In the genomic region with DNA sequence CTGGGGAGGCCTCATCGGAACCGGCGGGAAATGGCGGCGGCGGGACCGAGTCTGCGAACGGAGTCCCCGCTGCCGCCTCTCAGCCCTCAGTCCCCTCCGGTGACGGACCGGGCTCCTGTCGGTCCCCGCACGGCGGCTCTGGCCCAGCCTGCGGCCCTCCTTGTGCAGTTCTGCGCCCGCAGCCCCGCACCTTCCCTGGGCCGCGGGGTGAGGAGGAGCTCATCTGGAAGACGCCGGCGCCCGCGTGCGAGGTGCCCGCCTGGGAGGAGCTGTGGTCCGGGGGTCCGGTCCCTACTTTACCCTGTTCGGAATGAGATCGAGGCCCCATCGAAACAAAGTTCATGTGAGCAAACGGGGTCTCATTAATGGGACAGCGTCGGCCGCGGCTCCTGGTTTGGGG, we compare ENCODE assay signal across 8 cellular contexts. TPM values are rescaled to one million over a fixed set of nuclear protein-coding genes. Genes with fewer than 3 reads are reported as not detected.
A peak's percentile ranks its signal among the peaks of the same experiment; 100 is the strongest.
DNase-seq lines count a peak whose midpoint lies in the region; ATAC-seq and TF ChIP-seq lines count a peak whose summit lies in the region.
"Not testable (repeated sequence)": the region's sequence is repeated elsewhere in the genome, so short reads cannot be mapped to it uniquely, and the experiment has no call there.

No MANE protein-coding gene starts in this region.

- not testable (repeated sequence) for H3K4me2 ChIP-seq in Karpas-422 (ENCODE audit: low read depth, low read length, poor library complexity, severe bottlenecking)

- H3K4me3 Mint-ChIP-seq in activated naive CD8-positive, alpha-beta T cell treated with anti-CD3 and anti-CD28 coated beads, Interleukin-2, amount 10 ng/mL, durations not matched to agents 7 days and 5 days = not testable (repeated sequence)

- not testable (repeated sequence) for H3K27ac ChIP-seq in Karpas-422 (ENCODE audit: low read length); ectodermal cell (ENCODE audit: insufficient read depth, low read depth, low read length, poor library complexity, severe bottlenecking); skeletal muscle tissue (ENCODE audit: low read depth, low read length)
- H3K27ac ChIP-seq in heart right ventricle = peak overlapping the region in 5 of 10 donors; percentile 38 to 64 (median 62)
- H3K27ac ChIP-seq in aorta (ENCODE audit: low read depth in 1 of 2, low read length in 2 of 2) = peak overlapping the region in 1 of 2 donors; percentile 34

- ATAC-seq in activated naive CD8-positive, alpha-beta T cell treated with anti-CD3 and anti-CD28 coated beads, Interleukin-2, amount 10 ng/mL, durations not matched to agents 7 days and 5 days (ENCODE audit: low read depth) = peak; percentile 10
- peak in 5 of 8 donors; percentile 4 to 53 (median 31) for ATAC-seq in heart right ventricle
- ATAC-seq in mucosa of descending colon = peak; percentile 5
- ATAC-seq in aorta (ENCODE audit: low FRiP score) = peak; percentile 0

- not testable (repeated sequence) for H4K20me1 ChIP-seq in Karpas-422 (ENCODE audit: insufficient read depth, low read depth, low read length)

- H3K9me2 ChIP-seq in Karpas-422 (replicated peaks; ENCODE audit: insufficient read depth, low read length) = not testable (repeated sequence)

- not testable (repeated sequence) for H3K9me3 Mint-ChIP-seq in activated naive CD8-positive, alpha-beta T cell treated with anti-CD3 and anti-CD28 coated beads, Interleukin-2, amount 10 ng/mL, durations not matched to agents 7 days and 5 days

- H3K27me3 Mint-ChIP-seq in activated naive CD8-positive, alpha-beta T cell treated with anti-CD3 and anti-CD28 coated beads, Interleukin-2, amount 10 ng/mL, durations not matched to agents 7 days and 5 days = not testable (repeated sequence)

- H3K36me3 Mint-ChIP-seq in activated naive CD8-positive, alpha-beta T cell treated with anti-CD3 and anti-CD28 coated beads, Interleukin-2, amount 10 ng/mL, durations not matched to agents 7 days and 5 days = not testable (repeated sequence)

- not testable (repeated sequence) for H3K9me3 ChIP-seq in Karpas-422 (ENCODE audit: low read length); ectodermal cell (ENCODE audit: control insufficient read depth, low read length); heart right ventricle; mucosa of descending colon; skeletal muscle tissue (ENCODE audit: control insufficient read depth in 3 of 3, low read length in 3 of 3); aorta (ENCODE audit: control insufficient read depth, low read length)

- H3K4me1 ChIP-seq in Karpas-422 (ENCODE audit: low read length) = peaks cover 13% of the 10 kb centered on the region
- not testable (repeated sequence) for H3K4me1 ChIP-seq in ectodermal cell (ENCODE audit: control insufficient read depth, insufficient read depth, low read length); heart right ventricle; mucosa of descending colon (ENCODE audit: low read depth); skeletal muscle tissue (ENCODE audit: control insufficient read depth in 3 of 3, insufficient read depth in 3 of 3, low read length in 3 of 3); aorta (ENCODE audit: control insufficient read depth in 1 of 2, insufficient read depth in 2 of 2, low read length in 2 of 2)

- intact Hi-C loops in heart right ventricle (cut with DNase I); mucosa of descending colon (cut with DNase I, micrococcal nuclease); aorta (cut with DNase I): not testable (repeated sequence)

- H3K4me3 ChIP-seq in BJ (ENCODE audit: low read depth, low read length) = peak overlapping the region; percentile 33
- H3K4me3 ChIP-seq in Karpas-422 (ENCODE audit: low read length); mucosa of descending colon; skeletal muscle tissue (ENCODE audit: low read length in 3 of 3); aorta (ENCODE audit: low read length in 2 of 2): not testable (repeated sequence)
- H3K4me3 ChIP-seq in ectodermal cell (ENCODE audit: insufficient read depth, low read depth, low read length) = peak overlapping the region; percentile 29
- H3K4me3 ChIP-seq in heart right ventricle = peak overlapping the region in 8 of 10 donors; percentile 28 to 52 (median 42)

- not testable (repeated sequence) for H3K27ac Mint-ChIP-seq in activated naive CD8-positive, alpha-beta T cell treated with anti-CD3 and anti-CD28 coated beads, Interleukin-2, amount 10 ng/mL, durations not matched to agents 7 days and 5 days

- CTCF ChIA-PET in BJ (lab: Yijun Ruan, JAX) = not testable (repeated sequence)

- H3K27me3 ChIP-seq in BJ (ENCODE audit: control insufficient read depth, insufficient read depth, low read length); Karpas-422 (ENCODE audit: low read length); ectodermal cell (ENCODE audit: control insufficient read depth, insufficient read depth, low read length, poor library complexity, severe bottlenecking); heart right ventricle; skeletal muscle tissue (ENCODE audit: control insufficient read depth in 3 of 3, insufficient read depth in 3 of 3, low read length in 3 of 3); aorta (ENCODE audit: control insufficient read depth in 1 of 2, insufficient read depth in 2 of 2, low read length in 1 of 2): not testable (repeated sequence)

- not testable (repeated sequence) for DNase-seq in BJ (ENCODE audit: low read depth); Karpas-422; activated naive CD8-positive, alpha-beta T cell treated with anti-CD3 and anti-CD28 coated beads, Interleukin-2, amount 10 ng/mL, durations not matched to agents 7 days and 5 days; heart right ventricle; mucosa of descending colon; aorta

- no CpG with 5 or more reads among the region's 41 CpGs for WGBS in ectodermal cell, 2 experiments
- WGBS in heart right ventricle, 2 donors = 0% methylated on average over 3 of the region's 41 CpGs; no CpG with 5 or more reads in 1 of the 2 donors
- 2% methylated on average over 11 of the region's 41 CpGs; no CpG with 5 or more reads in 1 of the 2 donors for WGBS in aorta, 2 donors

- H2AFZ ChIP-seq in Karpas-422 (ENCODE audit: low read length) = not testable (repeated sequence)

- H3K36me3 ChIP-seq in BJ (ENCODE audit: control insufficient read depth, insufficient read depth, low read length); Karpas-422 (ENCODE audit: insufficient read depth, low read length); ectodermal cell (ENCODE audit: control insufficient read depth, insufficient read depth, low read length); heart right ventricle; mucosa of descending colon (ENCODE audit: low read depth); skeletal muscle tissue (ENCODE audit: control insufficient read depth in 3 of 3, insufficient read depth in 3 of 3, low read length in 3 of 3); aorta (ENCODE audit: control insufficient read depth in 1 of 2, insufficient read depth in 2 of 2, low read length in 1 of 2): not testable (repeated sequence)

- 0 out of 2 replicates have a peak overlapping the region, but pooled peaks have one; percentile 33 for H3K9ac ChIP-seq in Karpas-422 (ENCODE audit: low read length)
- peak overlapping the region in 2 of 3 donors; percentile 45 for H3K9ac ChIP-seq in skeletal muscle tissue (ENCODE audit: low read depth in 1 of 3, low read length in 3 of 3)

- H3K4me1 Mint-ChIP-seq in activated naive CD8-positive, alpha-beta T cell treated with anti-CD3 and anti-CD28 coated beads, Interleukin-2, amount 10 ng/mL, durations not matched to agents 7 days and 5 days = not testable (repeated sequence)

- POLR2A ChIA-PET in BJ (lab: Charles Lee) = not testable (repeated sequence)
- POLR2A ChIA-PET in activated naive CD8-positive, alpha-beta T cell treated with anti-CD3 and anti-CD28 coated beads, Interleukin-2, amount 10 ng/mL, durations not matched to agents 7 days and 5 days (lab: Charles Lee) = interaction anchor here (1.0 to 3.7 kb wide), 2 partner anchors 71 to 159 kb away, joined by 4 to 33 read pairs; partner anchors contain the start of gene ZNF718

- not testable (repeated sequence) for H3K79me2 ChIP-seq in Karpas-422 (ENCODE audit: low read length)

- not testable (repeated sequence) for TF ChIP-seq CTCF in BJ (IDR thresholded peaks at IDR 0.05; ENCODE audit: insufficient read depth, low read depth, low read length); heart right ventricle (IDR thresholded peaks at IDR 0.05); mucosa of descending colon (IDR thresholded peaks at IDR 0.05)

RNA-seq across cellular contexts. Expression of gene ZNF595, which starts 0.4 kb away (rescaled TPM):
- polyA plus RNA-seq in BJ (2011; rRNA removed) (1.5 and 3.0 TPM in 2 replicates), heart right ventricle (1 to 10 TPM; 2.3 to 7.8 TPM), aorta (1 to 10 TPM; 2.6 to 8.4 TPM)
- polyA minus RNA-seq in BJ (2011; rRNA and poly(A)+ RNA removed) = 6.5 and 7.9 TPM in 2 replicates
- total RNA-seq in Karpas-422 (2014; rRNA removed; shearing (Covaris generic); ENCODE audit: low replicate concordance) = 18.1 and 39.1 TPM in 2 replicates
- 10 to 100 TPM; 16.0 to 19.2 TPM for total RNA-seq in activated naive CD8-positive, alpha-beta T cell treated with anti-CD3 and anti-CD28 coated beads, Interleukin-2, amount 10 ng/mL, durations not matched to agents 7 days and 5 days
- 12.0 TPM for polyA plus RNA-seq in ectodermal cell (2013, experiment 1 of 4)
- polyA plus RNA-seq in ectodermal cell (2013, experiment 2 of 4) = 11.3 TPM
- polyA plus RNA-seq in ectodermal cell (2013, experiment 3 of 4) = 10.1 TPM
- polyA plus RNA-seq in ectodermal cell (2013, experiment 4 of 4) = 9.8 TPM
- total RNA-seq in heart right ventricle (10 to 100 TPM in 3 of 10 donors, 1 to 10 TPM in 7; 5.1 to 20.7 (median 8.4) TPM), mucosa of descending colon (10 to 100 TPM in 2 of 3 donors, 1 to 10 TPM in 1; 10.0 to 24.3 (median 17.5) TPM), skeletal muscle tissue (16.2 TPM), aorta (10 to 100 TPM; 23.7 to 25.4 TPM)
